ENCODE assay signal across 10 cellular contexts in genomic region chr10:5904227-5904626, GRCh38. TPM values are rescaled to one million over a fixed set of nuclear protein-coding genes. Genes with fewer than 3 reads are reported as not detected.
DNase-seq lines count a peak whose midpoint lies in the region; ATAC-seq, FAIRE-seq and TF ChIP-seq lines count a peak whose summit lies in the region.
"Had no signal": no experiment of that assay in that cellular context is flagged by ENCODE, and none has a peak within 500 bp of the region (broad histone marks: within the 10 kb centered on the region; RNA-seq: fewer than 3 reads in every experiment).

No MANE protein-coding gene starts in this region.

- intact Hi-C loops in body of pancreas (cut with DNase I), result no loop called here

- peaks cover 8% of the 10 kb centered on the region for H3K4me1 Mint-ChIP-seq in mesothelial cell of epicardium

- TF ChIP-seq POLR2A in body of pancreas (IDR thresholded peaks at IDR 0.05), result no peak

- peak; percentile 95 for ATAC-seq in GM18868 (IDR thresholded peaks at IDR 0.05; ENCODE audit: unreplicated experiment)
- ATAC-seq in GM21515 (IDR thresholded peaks at IDR 0.05; ENCODE audit: unreplicated experiment), result peak; percentile 92
- ATAC-seq in HG03280 (IDR thresholded peaks at IDR 0.05; ENCODE audit: unreplicated experiment), result peak; percentile 94
- no peak for ATAC-seq in body of pancreas
- ATAC-seq: K562 had no signal

- TF ChIP-seq CTCF in right atrium auricular region (IDR thresholded peaks at IDR 0.05) (no peak), D721Med (IDR thresholded peaks at IDR 0.05; ENCODE audit: insufficient read depth, missing control alignments) (no peak), mesothelial cell of epicardium (IDR thresholded peaks at IDR 0.05; ENCODE audit: unreplicated experiment) (no peak), body of pancreas (IDR thresholded peaks at IDR 0.05) (no peak)

- H3K4me3 ChIP-seq in right atrium auricular region, result no peak overlapping the region
- no peak overlapping the region for H3K4me3 ChIP-seq in body of pancreas
- H3K4me3 ChIP-seq: K562 had no signal

- no peaks in the 10 kb centered on the region for H3K9me3 ChIP-seq in right atrium auricular region
- no peaks in the 10 kb centered on the region for H3K9me3 ChIP-seq in body of pancreas

- peaks cover 0 to 48% of the 10 kb centered on the region in 2 donors for H3K4me1 ChIP-seq in right atrium auricular region
- H3K4me1 ChIP-seq in body of pancreas, result peaks cover 3% of the 10 kb centered on the region

- H3K27ac ChIP-seq in right atrium auricular region (peak overlapping the region; percentile 24 to 60), body of pancreas (no peak overlapping the region)
- H3K27ac ChIP-seq: RWPE1 had no signal

- DNase-seq in right atrium auricular region (ENCODE audit: low spot score) (no peak), D721Med (ENCODE audit: insufficient read length, low spot score) (no peak), mesothelial cell of epicardium (ENCODE audit: low spot score in 2 of 2, unreplicated experiment in 2 of 2) (no peak), body of pancreas (no peak)
- DNase-seq: effector memory CD4-positive, alpha-beta T cell had no signal

- WGBS in body of pancreas, 2 donors, result 71% methylated on average over 4 of the region's 4 CpGs

- H3K36me3 Mint-ChIP-seq in mesothelial cell of epicardium, result peaks cover 39% of the 10 kb centered on the region

- H3K27me3 Mint-ChIP-seq in mesothelial cell of epicardium (ENCODE audit: low read depth), result no peaks in the 10 kb centered on the region

- H3K4me3 Mint-ChIP-seq in mesothelial cell of epicardium, result no peak overlapping the region

- H3K9me3 Mint-ChIP-seq in mesothelial cell of epicardium, result no peaks in the 10 kb centered on the region

- H3K36me3 ChIP-seq in right atrium auricular region (peaks cover 15% of the 10 kb centered on the region), body of pancreas (replicated peaks in 1 of 2; ENCODE audit: insufficient read depth in 1 of 2, low read depth in 2 of 2) (peaks cover 0 to 6% of the 10 kb centered on the region in 2 donors)

- no peaks in the 10 kb centered on the region for H3K27me3 ChIP-seq in right atrium auricular region
- no peaks in the 10 kb centered on the region for H3K27me3 ChIP-seq in body of pancreas

- no peak for FAIRE-seq in D721Med (lab: Jason Lieb, UNC)
- FAIRE-seq: K562 had no signal

- no peak overlapping the region for H3K27ac Mint-ChIP-seq in mesothelial cell of epicardium

RNA-seq across cellular contexts. Expression of gene FBH1, which starts 14.2 kb away (rescaled TPM):
- total RNA-seq in right atrium auricular region, result 10 to 100 TPM; 68.7 to 93.4 TPM
- 68.0 to 76.6 TPM (median 72.6 TPM) in 3 replicates for total RNA-seq in mesothelial cell of epicardium
- 10 to 100 TPM; 30.9 to 63.6 TPM for total RNA-seq in body of pancreas

RNA-seq across cellular contexts. Expression of gene ANKRD16, which starts 14.5 kb away (rescaled TPM):
- 1 to 10 TPM; 1.9 to 3.5 TPM for total RNA-seq in right atrium auricular region
- 14.6 to 15.2 TPM (median 14.7 TPM) in 3 replicates for total RNA-seq in mesothelial cell of epicardium
- total RNA-seq in body of pancreas, result 10 to 100 TPM in 1 of 2 donors, 1 to 10 TPM in 1; 9.9 to 13.0 TPM

Comparison
In these comparisons a context has a peak if more than half of its experiments do, and no peak if none do; other contexts are left out.
1. H3K27ac ChIP-seq: peak in right atrium auricular region (2 of 2); none in body of pancreas (0 of 4).